9 cellular contexts compared by ENCODE assay signal in the genomic region with DNA sequence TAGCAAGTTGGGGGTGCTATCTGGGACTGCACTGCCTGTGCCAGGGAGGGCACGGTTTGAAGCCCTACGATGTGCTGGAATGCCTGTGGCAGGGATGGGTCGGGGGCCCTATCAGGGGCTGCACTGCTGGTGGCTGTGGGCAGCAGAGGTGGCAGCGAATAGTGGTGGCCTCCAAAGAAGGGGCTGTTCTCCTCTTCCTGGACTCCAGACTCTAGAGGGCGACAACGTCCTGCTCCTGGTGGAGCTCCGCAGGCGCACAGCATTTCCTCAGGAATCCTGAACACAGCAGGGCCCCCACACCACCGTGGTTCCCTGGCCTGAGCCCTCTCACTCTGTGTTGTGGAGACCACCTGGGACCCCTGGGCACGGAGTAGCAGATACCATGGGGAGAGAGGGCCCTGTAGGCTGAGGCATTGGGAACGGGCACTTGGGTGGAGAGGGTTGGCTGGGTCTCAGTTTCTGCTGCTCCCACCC.
A peak's percentile ranks its signal among the peaks of the same experiment; 100 is the strongest.
DNase-seq lines count a peak whose midpoint lies in the region; ATAC-seq and TF ChIP-seq lines count a peak whose summit lies in the region.
"Had no signal": no experiment of that assay in that cellular context is flagged by ENCODE, and none has a peak within 500 bp of the region (broad histone marks: within the 10 kb centered on the region; RNA-seq: fewer than 3 reads in every experiment).

No MANE protein-coding gene starts in this region.

- H3K79me2 ChIP-seq in Karpas-422 (ENCODE audit: low read length), result no peaks in the 10 kb centered on the region

- DNase-seq in GM10248 (ENCODE audit: extremely low spot score) (peak; percentile 35), Karpas-422 (peak; percentile 46), endodermal cell (peak; percentile 86), neural crest cell (ENCODE audit: low read depth, low spot score) (no peak), NOMO-1 treated with dmso at 0.1 percent for 144 hours (lab: John Stamatoyannopoulos, UW; ENCODE audit: unreplicated experiment) (no peak)
- DNase-seq: SW 1271 had no signal

- H4K20me1 ChIP-seq in Karpas-422 (ENCODE audit: insufficient read depth, low read depth, low read length), result no peaks in the 10 kb centered on the region

- H3K36me3 ChIP-seq in Karpas-422 (ENCODE audit: insufficient read depth, low read length) (no peaks in the 10 kb centered on the region), endodermal cell (ENCODE audit: control insufficient read depth, insufficient read depth, low read length) (no peaks in the 10 kb centered on the region)

- no peak overlapping the region for H2AFZ ChIP-seq in Karpas-422 (ENCODE audit: low read length)

- POLR2A ChIA-PET in GM10248 (lab: Yijun Ruan, JAX), result no interaction called here

- 83 to 87% methylated on average over 3 to 11 of the region's 11 CpGs for WGBS in endodermal cell (ENCODE audit: insufficient coverage in 1 of 2, insufficient read length in 1 of 2), 2 experiments

- H3K9ac ChIP-seq in Karpas-422 (ENCODE audit: low read length) (no peak overlapping the region), endodermal cell (ENCODE audit: extremely low read depth, low read length, poor library complexity, severe bottlenecking) (no peak overlapping the region)

- H3K4me1 Mint-ChIP-seq in endodermal cell (no peaks in the 10 kb centered on the region), neural crest cell (no peaks in the 10 kb centered on the region)

- TF ChIP-seq CTCF in GM10248 (IDR thresholded peaks at IDR 0.05; ENCODE audit: control extremely low read depth, extremely low read depth, low read depth, missing control alignments), result peak; percentile 39
- peak; percentile 74 for TF ChIP-seq CTCF in endodermal cell (conservative IDR thresholded peaks at IDR 0.05)
- TF ChIP-seq CTCF in neural crest cell (conservative IDR thresholded peaks at IDR 0.05), result peak; percentile 31

- H3K4me2 ChIP-seq in Karpas-422 (ENCODE audit: low read depth, low read length, poor library complexity, severe bottlenecking), result no peak overlapping the region

- H3K9me2 ChIP-seq in Karpas-422 (replicated peaks; ENCODE audit: insufficient read depth, low read length), result no peaks in the 10 kb centered on the region

- no peak overlapping the region for H3K4me3 Mint-ChIP-seq in endodermal cell
- no peak overlapping the region for H3K4me3 Mint-ChIP-seq in neural crest cell
- H3K4me3 Mint-ChIP-seq: activated naive CD8-positive, alpha-beta T cell had no signal

- H3K27ac ChIP-seq in Karpas-422 (ENCODE audit: low read length), result no peak overlapping the region
- H3K27ac ChIP-seq in endodermal cell (ENCODE audit: low read depth, low read length), result no peak overlapping the region

- H3K4me1 ChIP-seq in Karpas-422 (ENCODE audit: low read length) (no peaks in the 10 kb centered on the region), endodermal cell (ENCODE audit: control insufficient read depth, insufficient read depth, low read length) (no peaks in the 10 kb centered on the region)

- H3K9me3 Mint-ChIP-seq in endodermal cell (peaks cover 27% of the 10 kb centered on the region), neural crest cell (peaks cover 10% of the 10 kb centered on the region)

- H3K4me3 ChIP-seq in Karpas-422 (ENCODE audit: low read length) (no peak overlapping the region), endodermal cell (ENCODE audit: low read length) (no peak overlapping the region)

- H3K27me3 Mint-ChIP-seq in endodermal cell (ENCODE audit: insufficient read depth), result peaks cover 4% of the 10 kb centered on the region
- no peaks in the 10 kb centered on the region for H3K27me3 Mint-ChIP-seq in neural crest cell (ENCODE audit: low read depth)
- H3K27me3 Mint-ChIP-seq: activated naive CD8-positive, alpha-beta T cell had no signal

- H3K36me3 Mint-ChIP-seq in endodermal cell (ENCODE audit: low read depth), result no peaks in the 10 kb centered on the region
- peaks cover 11% of the 10 kb centered on the region for H3K36me3 Mint-ChIP-seq in neural crest cell (ENCODE audit: low read depth)

- H3K9me3 ChIP-seq in Karpas-422 (ENCODE audit: low read length) (no peaks in the 10 kb centered on the region), endodermal cell (ENCODE audit: control insufficient read depth, low read length) (peaks cover 16% of the 10 kb centered on the region)

- ATAC-seq in HG03108 (IDR thresholded peaks at IDR 0.05; ENCODE audit: unreplicated experiment) (no peak), HG02571 (IDR thresholded peaks at IDR 0.05; ENCODE audit: unreplicated experiment) (no peak)

- H3K27ac Mint-ChIP-seq in endodermal cell, result no peak overlapping the region
- no peak overlapping the region for H3K27ac Mint-ChIP-seq in neural crest cell (ENCODE audit: unreplicated experiment)
- H3K27ac Mint-ChIP-seq: activated naive CD8-positive, alpha-beta T cell had no signal

- H3K27me3 ChIP-seq in Karpas-422 (ENCODE audit: low read length) (no peaks in the 10 kb centered on the region), endodermal cell (ENCODE audit: control insufficient read depth, insufficient read depth, low read length, poor library complexity, severe bottlenecking) (no peaks in the 10 kb centered on the region)

- CTCF ChIA-PET in GM10248 (lab: Yijun Ruan, JAX), result interaction anchor here (1.3 to 1.4 kb wide), 2 partner anchors 9 to 49 kb away, joined by 3 to 4 read pairs; no protein-coding TSS in a partner anchor

Comparison
In these comparisons a context has a peak if more than half of its experiments do, and no peak if none do; other contexts are left out.
1. DNase-seq: peak in GM10248 (single experiment), Karpas-422 (single experiment) and endodermal cell (single experiment); none in neural crest cell (single experiment) and NOMO-1 treated with dmso at 0.1 percent for 144 hours (single experiment).
2. Peak in every context shown above with its lines, with median percentiles within 50 percentile points of each other: CTCF ChIP-seq.